Comparison of ENCODE assay signal across 3 cellular contexts in the genomic region with DNA sequence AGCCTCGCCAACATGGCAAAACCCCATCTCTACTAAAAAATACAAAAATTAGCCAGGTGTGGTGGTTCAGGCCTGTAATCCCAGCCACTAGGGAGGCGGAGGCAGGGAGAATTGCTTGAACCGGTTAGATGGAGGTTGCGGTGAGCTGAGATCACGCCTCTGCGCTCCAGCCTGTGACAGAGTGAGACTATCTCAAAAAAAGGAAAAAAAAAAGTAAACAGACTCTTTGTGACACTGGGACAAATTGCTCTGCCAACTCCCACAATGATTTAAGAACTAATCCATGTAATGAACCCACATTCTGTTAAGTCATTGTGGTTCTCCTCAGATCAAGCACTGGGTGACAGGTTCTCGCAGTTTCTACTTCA. TPM values are rescaled to one million over a fixed set of nuclear protein-coding genes. Genes with fewer than 3 reads are reported as not detected.
"Had no signal": no experiment of that assay in that cellular context is flagged by ENCODE, and none has a peak within 500 bp of the region (broad histone marks: within the 10 kb centered on the region; RNA-seq: fewer than 3 reads in every experiment).

No MANE protein-coding gene starts in this region.

RNA-seq across cellular contexts. Expression of gene MEIG1, which starts 16.3 kb away (rescaled TPM):
- total RNA-seq: LHCN-M2, Right ventricle myocardium inferior, SJCRH30 had no signal
